16 cellular contexts compared by ENCODE assay signal in genomic region chr3:86986666-86987420, GRCh38. TPM values are rescaled to one million over a fixed set of nuclear protein-coding genes. Genes with fewer than 3 reads are reported as not detected.
DNase-seq lines count a peak whose midpoint lies in the region; ATAC-seq and TF ChIP-seq lines count a peak whose summit lies in the region.
"Had no signal": no experiment of that assay in that cellular context is flagged by ENCODE, and none has a peak within 500 bp of the region (broad histone marks: within the 10 kb centered on the region; RNA-seq: fewer than 3 reads in every experiment).

No MANE protein-coding gene starts in this region.

- TF ChIP-seq POLR2A in transverse colon (IDR thresholded peaks at IDR 0.05): no peak

- H3K27ac ChIP-seq in muscle layer of colon (ENCODE audit: low read depth, low read length) (peak overlapping the region; percentile 72), transverse colon (peak overlapping the region; percentile 52 to 88 (median 60))

- ATAC-seq in activated naive CD8-positive, alpha-beta T cell treated with anti-CD3 and anti-CD28 coated beads, Interleukin-2, amount 50 U/mL, for 24 hours: no peak
- no peak for ATAC-seq in GM19463 (IDR thresholded peaks at IDR 0.05; ENCODE audit: unreplicated experiment)
- no peak for ATAC-seq in HG02870 (IDR thresholded peaks at IDR 0.05; ENCODE audit: unreplicated experiment)

- H3K27me3 ChIP-seq in muscle layer of colon (ENCODE audit: control insufficient read depth in 1 of 2, insufficient read depth in 2 of 2, low read length in 2 of 2): no peaks in the 10 kb centered on the region
- peaks cover 31% of the 10 kb centered on the region for H3K27me3 ChIP-seq in transverse colon
- H3K27me3 ChIP-seq: right atrium auricular region had no signal

- H3K4me3 ChIP-seq in choroid plexus epithelial cell (ENCODE audit: low read depth, low read length) (peak overlapping the region; percentile 94), muscle layer of colon (ENCODE audit: low read depth in 1 of 2, low read length in 2 of 2) (peak overlapping the region; percentile 25), transverse colon (no peak overlapping the region)
- H3K4me3 ChIP-seq: right atrium auricular region had no signal

- 43 to 47% methylated on average over 6 of the region's 6 CpGs for WGBS in transverse colon (ENCODE audit: low coverage in 1 of 2), 2 donors

- no peak overlapping the region for H3K27ac Mint-ChIP-seq in activated CD4-positive, alpha-beta T cell treated with anti-CD3 and anti-CD28 coated beads, Interleukin-2, amount 10 ng/mL, durations not matched to agents 24 days and 14 days
- no peak overlapping the region for H3K27ac Mint-ChIP-seq in activated naive CD8-positive, alpha-beta T cell treated with anti-CD3 and anti-CD28 coated beads, Interleukin-2, amount 50 U/mL, for 24 hours
- H3K27ac Mint-ChIP-seq: activated CD4-positive, alpha-beta memory T cell treated with anti-CD3 and anti-CD28 coated beads for 36 hours; CD4-positive, alpha-beta memory T cell; H9 had no signal

- DNase-seq in M059J (ENCODE audit: low read depth): peak; percentile 56
- DNase-seq in choroid plexus epithelial cell (ENCODE audit: low read depth): peak; percentile 75
- no peak for DNase-seq in transverse colon
- no peak for DNase-seq in activated CD4-positive, alpha-beta T cell treated with anti-CD3 and anti-CD28 coated beads, Interleukin-2, amount 10 ng/mL, durations not matched to agents 24 days and 14 days
- DNase-seq in activated naive CD8-positive, alpha-beta T cell treated with anti-CD3 and anti-CD28 coated beads, Interleukin-2, amount 50 U/mL, for 24 hours: no peak
- DNase-seq: activated CD4-positive, alpha-beta memory T cell treated with anti-CD3 and anti-CD28 coated beads for 36 hours; CD4-positive, alpha-beta memory T cell; cerebellar nuclear complex; GDM1; H9; NCI-H1092; NCI-H524 had no signal

- TF ChIP-seq EP300 in transverse colon (IDR thresholded peaks at IDR 0.05; ENCODE audit: low read depth): no peak

- TF ChIP-seq CTCF in choroid plexus epithelial cell (conservative IDR thresholded peaks at IDR 0.05; ENCODE audit: low read depth, low read length): no peak
- no peak for TF ChIP-seq CTCF in transverse colon (IDR thresholded peaks at IDR 0.05)

- no peak overlapping the region for H3K4me3 Mint-ChIP-seq in activated CD4-positive, alpha-beta T cell treated with anti-CD3 and anti-CD28 coated beads, Interleukin-2, amount 10 ng/mL, durations not matched to agents 24 days and 14 days
- no peak overlapping the region for H3K4me3 Mint-ChIP-seq in activated naive CD8-positive, alpha-beta T cell treated with anti-CD3 and anti-CD28 coated beads, Interleukin-2, amount 50 U/mL, for 24 hours
- H3K4me3 Mint-ChIP-seq: activated CD4-positive, alpha-beta memory T cell treated with anti-CD3 and anti-CD28 coated beads for 36 hours; CD4-positive, alpha-beta memory T cell; H9 had no signal

- H3K4me1 ChIP-seq in muscle layer of colon (ENCODE audit: insufficient read depth, low read length): peaks cover 28% of the 10 kb centered on the region
- peaks cover 0 to 6% (median 2%) of the 10 kb centered on the region in 4 donors for H3K4me1 ChIP-seq in transverse colon

- no peak overlapping the region for H3K9ac ChIP-seq in muscle layer of colon (ENCODE audit: low read length)

- H3K9me3 ChIP-seq in muscle layer of colon (ENCODE audit: low read length) (no peaks in the 10 kb centered on the region), transverse colon (no peaks in the 10 kb centered on the region)
- H3K9me3 ChIP-seq: right atrium auricular region had no signal

- no peaks in the 10 kb centered on the region for H3K9me3 Mint-ChIP-seq in activated CD4-positive, alpha-beta T cell treated with anti-CD3 and anti-CD28 coated beads, Interleukin-2, amount 10 ng/mL, durations not matched to agents 24 days and 14 days
- no peaks in the 10 kb centered on the region for H3K9me3 Mint-ChIP-seq in activated naive CD8-positive, alpha-beta T cell treated with anti-CD3 and anti-CD28 coated beads, Interleukin-2, amount 50 U/mL, for 24 hours
- H3K9me3 Mint-ChIP-seq: activated CD4-positive, alpha-beta memory T cell treated with anti-CD3 and anti-CD28 coated beads for 36 hours; H9 had no signal

- no peaks in the 10 kb centered on the region for H3K36me3 ChIP-seq in muscle layer of colon (ENCODE audit: insufficient read depth, low read length)
- no peaks in the 10 kb centered on the region for H3K36me3 ChIP-seq in transverse colon
- H3K36me3 ChIP-seq: right atrium auricular region had no signal

- H3K36me3 Mint-ChIP-seq in activated CD4-positive, alpha-beta T cell treated with anti-CD3 and anti-CD28 coated beads, Interleukin-2, amount 10 ng/mL, durations not matched to agents 24 days and 14 days (ENCODE audit: low read depth): no peaks in the 10 kb centered on the region
- no peaks in the 10 kb centered on the region for H3K36me3 Mint-ChIP-seq in activated naive CD8-positive, alpha-beta T cell treated with anti-CD3 and anti-CD28 coated beads, Interleukin-2, amount 50 U/mL, for 24 hours (ENCODE audit: low read depth)
- H3K36me3 Mint-ChIP-seq: activated CD4-positive, alpha-beta memory T cell treated with anti-CD3 and anti-CD28 coated beads for 36 hours; CD4-positive, alpha-beta memory T cell had no signal

- peaks cover 2% of the 10 kb centered on the region for H3K4me1 Mint-ChIP-seq in activated CD4-positive, alpha-beta T cell treated with anti-CD3 and anti-CD28 coated beads, Interleukin-2, amount 10 ng/mL, durations not matched to agents 24 days and 14 days
- H3K4me1 Mint-ChIP-seq in activated naive CD8-positive, alpha-beta T cell treated with anti-CD3 and anti-CD28 coated beads, Interleukin-2, amount 50 U/mL, for 24 hours: peaks cover 2% of the 10 kb centered on the region

- intact Hi-C loops in transverse colon (cut with DNase I; ENCODE audit: low total_unique reads): no loop called here
- intact Hi-C loops in activated CD4-positive, alpha-beta T cell treated with anti-CD3 and anti-CD28 coated beads, Interleukin-2, amount 10 ng/mL, durations not matched to agents 24 days and 14 days (cut with micrococcal nuclease): no loop called here

- peaks cover 23% of the 10 kb centered on the region for H3K27me3 Mint-ChIP-seq in activated CD4-positive, alpha-beta T cell treated with anti-CD3 and anti-CD28 coated beads, Interleukin-2, amount 10 ng/mL, durations not matched to agents 24 days and 14 days
- peaks cover 21% of the 10 kb centered on the region for H3K27me3 Mint-ChIP-seq in activated naive CD8-positive, alpha-beta T cell treated with anti-CD3 and anti-CD28 coated beads, Interleukin-2, amount 50 U/mL, for 24 hours

- in situ Hi-C loops in transverse colon (cut with MboI; ENCODE audit: low pct_ligation_motif_present in 1 of 4, low pct_unique_long_range_greater_than_20kb in 1 of 4, low sequenced_read_pairs in 3 of 4): no loop called here

RNA-seq across cellular contexts. Expression of gene VGLL3, which starts 4.1 kb away (rescaled TPM):
- 13.9 and 17.5 TPM in 2 replicates for total RNA-seq in M059J (2014; rRNA removed; shearing (Covaris generic))
- total RNA-seq in transverse colon: 100 to 1,000 TPM in 1 of 4 donors, 1 to 10 TPM in 3; 3.8 to 138 (median 8.0) TPM
- total RNA-seq in activated CD4-positive, alpha-beta T cell treated with anti-CD3 and anti-CD28 coated beads, Interleukin-2, amount 10 ng/mL, durations not matched to agents 24 days and 14 days: not detected in 2 replicates
- total RNA-seq: activated CD4-positive, alpha-beta memory T cell treated with anti-CD3 and anti-CD28 coated beads for 36 hours; CD4-positive, alpha-beta memory T cell had no signal

Comparison
In these comparisons a context has a peak if more than half of its experiments do, and no peak if none do; other contexts are left out.
1. DNase-seq: peak in M059J (single experiment) and choroid plexus epithelial cell (single experiment); none in transverse colon (single experiment), activated CD4-positive, alpha-beta T cell treated with anti-CD3 and anti-CD28 coated beads, Interleukin-2, amount 10 ng/mL, durations not matched to agents 24 days and 14 days (single experiment) and activated naive CD8-positive, alpha-beta T cell treated with anti-CD3 and anti-CD28 coated beads, Interleukin-2, amount 50 U/mL, for 24 hours (single experiment).
2. H3K4me3 ChIP-seq: peak in choroid plexus epithelial cell (single experiment) and muscle layer of colon (2 of 2); none in transverse colon (0 of 4).